In genomic region chr2:97995734-97996624, GRCh38 we compare ENCODE assay signal across 8 cellular contexts. TPM values are rescaled to one million over a fixed set of nuclear protein-coding genes. Genes with fewer than 3 reads are reported as not detected.
A peak's percentile ranks its signal among the peaks of the same experiment; 100 is the strongest.
DNase-seq lines count a peak whose midpoint lies in the region; ATAC-seq and TF ChIP-seq lines count a peak whose summit lies in the region.

TSS of gene TMEM131 (minus strand) at chr2:97995948. CDS start at chr2:97995662, 286 bp downstream.

- H3K27me3 ChIP-seq in left lung: no peaks in the 10 kb centered on the region

- TF ChIP-seq CTCF in left lung (IDR thresholded peaks at IDR 0.05): no peak

- no peaks in the 10 kb centered on the region for H3K36me3 Mint-ChIP-seq in dendritic cell treated with granulocyte-macrophage colony-stimulating factor and Interleukin-4, amounts not matched to agents 40 ng/mL and 50 ng/mL, for 4 days (ENCODE audit: low read depth)

- no peaks in the 10 kb centered on the region for H3K36me3 ChIP-seq in left lung

- H3K9me3 Mint-ChIP-seq in dendritic cell treated with granulocyte-macrophage colony-stimulating factor and Interleukin-4, amounts not matched to agents 40 ng/mL and 50 ng/mL, for 4 days: no peaks in the 10 kb centered on the region

- H3K4me1 Mint-ChIP-seq in dendritic cell treated with granulocyte-macrophage colony-stimulating factor and Interleukin-4, amounts not matched to agents 40 ng/mL and 50 ng/mL, for 4 days (ENCODE audit: low read depth): peaks cover 35% of the 10 kb centered on the region

- H3K27ac Mint-ChIP-seq in dendritic cell treated with granulocyte-macrophage colony-stimulating factor and Interleukin-4, amounts not matched to agents 40 ng/mL and 50 ng/mL, for 4 days: peak within 1 kb of the TSS; percentile 91

- H3K4me3 ChIP-seq in left lung: peak within 1 kb of the TSS; percentile 70 to 80

- ATAC-seq in GM19397 (IDR thresholded peaks at IDR 0.05; ENCODE audit: unreplicated experiment) (peak; percentile 82), HG03565 (IDR thresholded peaks at IDR 0.05; ENCODE audit: unreplicated experiment) (peak; percentile 54), left lung (peak; percentile 97)

- H3K4me1 ChIP-seq in left lung: peaks cover 15 to 42% of the 10 kb centered on the region in 2 donors

- intact Hi-C loops in dendritic cell treated with granulocyte-macrophage colony-stimulating factor and Interleukin-4, amounts not matched to agents 40 ng/mL and 50 ng/mL, for 4 days (cut with micrococcal nuclease): loop anchor here (1.0 kb wide), 1 partner anchor 17 kb away; no protein-coding TSS in a partner anchor
- intact Hi-C loops in left lung (cut with DNase I): no loop called here

- H3K27me3 Mint-ChIP-seq in dendritic cell treated with granulocyte-macrophage colony-stimulating factor and Interleukin-4, amounts not matched to agents 40 ng/mL and 50 ng/mL, for 4 days: peaks cover 24% of the 10 kb centered on the region

- DNase-seq in CD1c-positive myeloid dendritic cell (ENCODE audit: extremely low spot score): peak; percentile 96
- peak; percentile 91 for DNase-seq in NCI-H774 (lab: John Stamatoyannopoulos, UW)
- DNase-seq in activated CD4-positive, alpha-beta T cell treated with anti-CD3 and anti-CD28 coated beads, Interleukin-2, amount 50 U/mL, for 4 hours: peak; percentile 96 to 97
- DNase-seq in left lung: peak; percentile 96 to 99
- peak; percentile 95 for DNase-seq in stimulated activated CD4-positive, alpha-beta T cell treated with anti-CD3 and anti-CD28 coated beads, Interleukin-2, amount 100 ng/mL, for 4 hours (ENCODE audit: low read depth)

- peak within 1 kb of the TSS; percentile 97 to 98 for H3K27ac ChIP-seq in left lung

- H3K4me3 Mint-ChIP-seq in dendritic cell treated with granulocyte-macrophage colony-stimulating factor and Interleukin-4, amounts not matched to agents 40 ng/mL and 50 ng/mL, for 4 days: peak within 1 kb of the TSS; percentile 89

- no peaks in the 10 kb centered on the region for H3K9me3 ChIP-seq in left lung

RNA-seq across cellular contexts. Expression of gene TMEM131, which starts in this region (rescaled TPM):
- total RNA-seq in left lung: 10 to 100 TPM; 43.9 to 44.6 TPM

Comparison
In these comparisons a context has a peak if more than half of its experiments do, and no peak if none do; other contexts are left out.
1. Peak in every context shown above with its lines: DNase-seq, ATAC-seq, H3K4me3 ChIP-seq and H3K27ac ChIP-seq.